ENCODE assay signal across 1 cellular context in genomic region chr2:25236736-25237135, GRCh38.
TF ChIP-seq lines count a peak whose summit lies in the region.

No MANE protein-coding gene starts in this region.

TF ChIP-seq in IMR-90, 13 proteins besides CTCF, POLR2A, EP300 and RAD21 (continued from another document):
- TF ChIP-seq, protein P1, sequence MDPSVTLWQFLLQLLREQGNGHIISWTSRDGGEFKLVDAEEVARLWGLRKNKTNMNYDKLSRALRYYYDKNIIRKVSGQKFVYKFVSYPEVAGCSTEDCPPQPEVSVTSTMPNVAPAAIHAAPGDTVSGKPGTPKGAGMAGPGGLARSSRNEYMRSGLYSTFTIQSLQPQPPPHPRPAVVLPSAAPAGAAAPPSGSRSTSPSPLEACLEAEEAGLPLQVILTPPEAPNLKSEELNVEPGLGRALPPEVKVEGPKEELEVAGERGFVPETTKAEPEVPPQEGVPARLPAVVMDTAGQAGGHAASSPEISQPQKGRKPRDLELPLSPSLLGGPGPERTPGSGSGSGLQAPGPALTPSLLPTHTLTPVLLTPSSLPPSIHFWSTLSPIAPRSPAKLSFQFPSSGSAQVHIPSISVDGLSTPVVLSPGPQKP (IDR thresholded peaks at IDR 0.05; ENCODE audit: borderline replicate concordance, low read depth, low read length) = no peak
- TF ChIP-seq, protein P2, sequence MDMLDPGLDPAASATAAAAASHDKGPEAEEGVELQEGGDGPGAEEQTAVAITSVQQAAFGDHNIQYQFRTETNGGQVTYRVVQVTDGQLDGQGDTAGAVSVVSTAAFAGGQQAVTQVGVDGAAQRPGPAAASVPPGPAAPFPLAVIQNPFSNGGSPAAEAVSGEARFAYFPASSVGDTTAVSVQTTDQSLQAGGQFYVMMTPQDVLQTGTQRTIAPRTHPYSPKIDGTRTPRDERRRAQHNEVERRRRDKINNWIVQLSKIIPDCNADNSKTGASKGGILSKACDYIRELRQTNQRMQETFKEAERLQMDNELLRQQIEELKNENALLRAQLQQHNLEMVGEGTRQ (IDR thresholded peaks at IDR 0.05; ENCODE audit: low read depth, low read length) = no peak
- TF ChIP-seq MAZ (IDR thresholded peaks at IDR 0.05; ENCODE audit: borderline replicate concordance, low read depth, low read length) (no peak), CEBPB (IDR thresholded peaks at IDR 0.05; ENCODE audit: low read depth, low read length) (no peak), NFE2L2 (IDR thresholded peaks at IDR 0.05; ENCODE audit: low read depth, low read length) (no peak), SMC3 (IDR thresholded peaks at IDR 0.05; ENCODE audit: low read depth, low read length) (no peak), BHLHE40 (IDR thresholded peaks at IDR 0.05; ENCODE audit: low read depth, low read length) (no peak), MXI1 (IDR thresholded peaks at IDR 0.05; ENCODE audit: borderline replicate concordance, low read depth, low read length) (no peak)
